ENCODE assay signal across 2 cellular contexts in the genomic region with DNA sequence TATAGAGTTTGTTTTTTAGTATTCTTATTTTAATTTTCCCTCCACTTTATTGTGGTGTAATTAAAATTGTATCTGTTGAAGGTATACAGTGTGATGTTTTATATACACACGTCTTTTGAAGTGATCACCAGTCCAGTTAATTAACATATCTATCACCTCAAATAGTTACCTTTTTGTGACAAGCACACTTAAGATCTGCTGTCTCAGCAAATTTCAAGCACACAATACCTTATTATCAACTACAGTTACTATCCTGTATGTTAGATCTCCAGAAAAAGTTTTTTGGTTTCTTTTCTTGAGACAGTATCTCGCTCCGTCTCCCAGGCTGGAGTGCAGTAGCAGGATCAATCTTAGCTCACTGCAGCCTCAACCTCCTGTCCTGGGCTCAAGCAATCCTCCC.
A peak's percentile ranks its signal among the peaks of the same experiment; 100 is the strongest.
TF ChIP-seq lines count a peak whose summit lies in the region.

No MANE protein-coding gene starts in this region.

TF ChIP-seq in HepG2, 621 proteins besides CTCF, POLR2A, EP300 and RAD21:
- TF ChIP-seq HDAC1 (CRISPR knock-in tag; IDR thresholded peaks at IDR 0.05) (no peak), MAFF (IDR thresholded peaks at IDR 0.05; ENCODE audit: low read depth, low read length) (peak; percentile 98), MAFK (conservative IDR thresholded peaks at IDR 0.05 in 1 of 2, IDR thresholded peaks at IDR 0.05 in 1 of 2; ENCODE audit: low read length in 2 of 2) (peak; percentile 97 to 99), HHEX (CRISPR knock-in tag; IDR thresholded peaks at IDR 0.05) (no peak)

TF ChIP-seq in GM12878, 131 proteins besides CTCF, POLR2A, EP300 and RAD21:
- no peak for TF ChIP-seq JUNB (IDR thresholded peaks at IDR 0.05)
- no peak for TF ChIP-seq POU2F2 (IDR thresholded peaks at IDR 0.05; ENCODE audit: borderline replicate concordance, low read depth, low read length)
- TF ChIP-seq POLR2AphosphoS5 (IDR thresholded peaks at IDR 0.05; ENCODE audit: low read length) = 0 out of 2 replicates have a peak, but pooled peaks have one; percentile 8
